8 cellular contexts compared by ENCODE assay signal in genomic region chr22:36506637-36507517, GRCh38. TPM values are rescaled to one million over a fixed set of nuclear protein-coding genes. Genes with fewer than 3 reads are reported as not detected.
DNase-seq lines count a peak whose midpoint lies in the region; ATAC-seq and TF ChIP-seq lines count a peak whose summit lies in the region.

FOXRED2 (minus strand) TSS chr22:36507040; CDS start chr22:36506422, 618 bp downstream.

- ATAC-seq in GM19025 (IDR thresholded peaks at IDR 0.05; ENCODE audit: low read depth, unreplicated experiment) (peak; percentile 78), HG03521 (IDR thresholded peaks at IDR 0.05; ENCODE audit: unreplicated experiment) (peak; percentile 84), right lobe of liver (peak; percentile 80 to 91 (median 86))

- WGBS in right lobe of liver (ENCODE audit: insufficient coverage, low coverage, low lambda C conversion rate, missing lambda C conversion rate) = 20% methylated on average over 12 of the region's 75 CpGs

- H3K4me3 ChIP-seq in AG09309 (ENCODE audit: control insufficient read depth, low read depth, low read length) = peak within 1 kb of the TSS; percentile 24
- peak within 1 kb of the TSS; percentile 59 to 63 (median 60) for H3K4me3 ChIP-seq in right lobe of liver

- no peaks in the 10 kb centered on the region for H3K27me3 ChIP-seq in right lobe of liver

- DNase-seq in AG09309 (ENCODE audit: low read depth) (no peak), NCI-H748 (lab: John Stamatoyannopoulos, UW; ENCODE audit: unreplicated experiment) (peak; percentile 91), dermis blood vessel endothelial cell (peak; percentile 90), right lobe of liver (peak; percentile 90 to 91 (median 90))
- peak; percentile 81 for DNase-seq in activated CD4-positive, alpha-beta T cell treated with anti-CD3 and anti-CD28 coated beads, Interleukin-2, amount 50 U/mL, for 4 hours
- DNase-seq in stimulated activated CD4-positive, alpha-beta T cell treated with anti-CD3 and anti-CD28 coated beads, Interleukin-4, amount 100 ng/mL, for 4 hours = peak; percentile 87 to 90

- peaks cover 0 to 16% (median 5%) of the 10 kb centered on the region in 4 donors for H3K36me3 ChIP-seq in right lobe of liver

- no peak for TF ChIP-seq CTCF in AG09309 (IDR thresholded peaks at IDR 0.05; ENCODE audit: control insufficient read depth, insufficient read depth, low read depth, low read length, missing control alignments)
- no peak for TF ChIP-seq CTCF in right lobe of liver (IDR thresholded peaks at IDR 0.05)

- peaks cover 0 to 22% (median 4%) of the 10 kb centered on the region in 4 donors for H3K4me1 ChIP-seq in right lobe of liver

- peak within 1 kb of the TSS; percentile 45 to 60 (median 60) for H3K27ac ChIP-seq in right lobe of liver

- peak; percentile 91 for TF ChIP-seq POLR2A in right lobe of liver (IDR thresholded peaks at IDR 0.05)

- intact Hi-C loops in right lobe of liver (cut with DNase I) = no loop called here

- no peaks in the 10 kb centered on the region for H3K9me3 ChIP-seq in right lobe of liver

RNA-seq across cellular contexts. Expression of gene FOXRED2, which starts in this region (rescaled TPM):
- total RNA-seq in dermis blood vessel endothelial cell = 8.7 and 11.5 TPM in 2 replicates
- 10 to 100 TPM in 4 of 6 experiments, 1 to 10 TPM in 2; 9.6 to 14.0 (median 11.8) TPM for total RNA-seq in right lobe of liver
